In the genomic region with DNA sequence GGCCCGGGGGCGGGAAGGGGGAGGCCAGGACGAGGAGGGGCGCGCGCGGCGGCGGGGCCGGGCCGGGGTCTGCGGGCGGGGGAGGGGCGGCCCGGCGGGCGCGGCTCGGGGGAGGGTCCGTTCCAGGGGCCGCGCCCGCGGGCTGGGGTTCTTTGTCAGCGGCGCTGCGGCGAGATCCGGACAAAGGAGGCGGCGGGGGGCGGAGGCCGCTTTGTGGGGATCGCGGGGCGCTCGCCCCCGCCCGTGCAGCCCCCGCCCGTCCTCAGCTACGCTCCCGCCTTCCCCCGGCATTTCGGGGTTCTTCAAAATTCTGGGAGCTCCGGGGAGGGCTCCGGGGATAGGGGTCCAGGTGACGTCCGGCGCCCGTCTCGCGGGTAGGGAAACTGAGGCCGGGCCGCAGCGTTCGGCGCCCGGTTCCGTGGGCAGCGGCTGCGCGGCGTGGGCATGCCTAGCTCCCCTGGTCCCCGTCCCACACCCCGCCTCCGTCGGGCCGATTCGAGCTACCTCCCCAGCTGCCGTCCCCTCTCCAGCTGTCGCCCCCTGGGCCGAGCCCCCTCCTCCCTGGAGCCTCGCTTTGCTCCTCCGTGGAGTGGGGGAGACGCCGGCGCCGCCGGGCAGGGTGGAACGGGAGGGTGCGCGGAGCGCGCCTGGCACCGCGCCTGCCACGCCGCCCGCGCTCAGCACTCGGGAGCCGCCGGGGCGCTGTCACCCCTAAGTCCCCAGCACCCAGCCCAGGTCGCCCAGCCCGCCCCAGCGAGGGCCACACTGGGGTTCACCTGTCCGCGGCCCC, we compare ENCODE assay signal across 8 cellular contexts. TPM values are rescaled to one million over a fixed set of nuclear protein-coding genes. Genes with fewer than 3 reads are reported as not detected.
DNase-seq lines count a peak whose midpoint lies in the region; ATAC-seq and TF ChIP-seq lines count a peak whose summit lies in the region.

No MANE protein-coding gene starts in this region.

- no peaks in the 10 kb centered on the region for H3K9me3 ChIP-seq in heart right ventricle
- H3K9me3 ChIP-seq in sigmoid colon = no peaks in the 10 kb centered on the region

- H3K36me3 ChIP-seq in heart right ventricle (no peaks in the 10 kb centered on the region), sigmoid colon (no peaks in the 10 kb centered on the region)

- no peak for TF ChIP-seq EP300 in sigmoid colon (IDR thresholded peaks at IDR 0.05)

- H3K4me3 ChIP-seq in heart right ventricle = peak overlapping the region; percentile 67 to 98 (median 92)
- H3K4me3 ChIP-seq in sigmoid colon = peak overlapping the region; percentile 54 to 100 (median 98)

- H3K27me3 ChIP-seq in heart right ventricle = no peaks in the 10 kb centered on the region
- no peaks in the 10 kb centered on the region for H3K27me3 ChIP-seq in sigmoid colon

- peaks cover 0 to 1% of the 10 kb centered on the region in 2 donors for H3K36me3 Mint-ChIP-seq in activated T-cell treated with anti-CD3 and anti-CD28 coated beads, Interleukin-2, amount 50 U/mL, for 72 hours (ENCODE audit: insufficient read depth in 2 of 2)

- H3K9me3 Mint-ChIP-seq in activated T-cell treated with anti-CD3 and anti-CD28 coated beads, Interleukin-2, amount 50 U/mL, for 72 hours = no peaks in the 10 kb centered on the region

- H3K27me3 Mint-ChIP-seq in activated T-cell treated with anti-CD3 and anti-CD28 coated beads, Interleukin-2, amount 50 U/mL, for 72 hours (ENCODE audit: low read depth) = no peaks in the 10 kb centered on the region

- no peak for ATAC-seq in activated T-cell treated with anti-CD3 and anti-CD28 coated beads, Interleukin-2, amount 50 U/mL, for 72 hours (replicated peaks in 1 of 2)
- peak in 3 of 8 donors; percentile 4 to 9 (median 7) for ATAC-seq in heart right ventricle
- ATAC-seq in HG03097 (IDR thresholded peaks at IDR 0.05; ENCODE audit: low FRiP score, unreplicated experiment) = no peak

- intact Hi-C loops in heart right ventricle (cut with DNase I) (loop anchor here in 2 of 10 donors (2.0 to 10.0 kb wide), 2 partner anchors 28 to 46 kb away; no protein-coding TSS in a partner anchor), sigmoid colon (cut with DNase I) (loop anchor here (5.0 to 10.0 kb wide), 2 partner anchors 74 to 704 kb away; a partner anchor contains a TSS)

- TF ChIP-seq POLR2A in sigmoid colon (IDR thresholded peaks at IDR 0.05) = no peak

- TF ChIP-seq CTCF in heart right ventricle (IDR thresholded peaks at IDR 0.05) = no peak
- no peak for TF ChIP-seq CTCF in sigmoid colon (IDR thresholded peaks at IDR 0.05)

- peak; percentile 21 for DNase-seq in NCI-H82 (lab: John Stamatoyannopoulos, UW)
- no peak for DNase-seq in NCI-H82 treated with DMSO at 0.1 percent for 48 hours (lab: John Stamatoyannopoulos, UW; ENCODE audit: unreplicated experiment)
- DNase-seq in activated T-cell treated with anti-CD3 and anti-CD28 coated beads, Interleukin-2, amount 50 U/mL, for 72 hours = peak; percentile 37
- peak in 1 of 2 donors; percentile 53 for DNase-seq in heart right ventricle
- DNase-seq in sigmoid colon = no peak
- no peak for DNase-seq in SHP77 (lab: John Stamatoyannopoulos, UW)
- DNase-seq in NCI-H2029 treated with DMSO at 0.1 percent for 48 hours (lab: John Stamatoyannopoulos, UW) = no peak

- peaks cover 72% of the 10 kb centered on the region for H3K4me1 Mint-ChIP-seq in activated T-cell treated with anti-CD3 and anti-CD28 coated beads, Interleukin-2, amount 50 U/mL, for 72 hours (ENCODE audit: low read depth)

- H3K27ac Mint-ChIP-seq in activated T-cell treated with anti-CD3 and anti-CD28 coated beads, Interleukin-2, amount 50 U/mL, for 72 hours = no peak overlapping the region

- H3K27ac ChIP-seq in heart right ventricle = peak overlapping the region; percentile 73 to 89 (median 86)
- H3K27ac ChIP-seq in sigmoid colon = peak overlapping the region; percentile 74 to 84 (median 78)

- 1 to 2% methylated on average over 71 to 100 of the region's 100 CpGs for WGBS in heart right ventricle, 2 donors
- WGBS in sigmoid colon, 2 donors = 1% methylated on average over 100 of the region's 100 CpGs

- H3K4me3 Mint-ChIP-seq in activated T-cell treated with anti-CD3 and anti-CD28 coated beads, Interleukin-2, amount 50 U/mL, for 72 hours = peak overlapping the region; percentile 83 to 86

- peaks cover 39 to 77% (median 66%) of the 10 kb centered on the region in 9 donors for H3K4me1 ChIP-seq in heart right ventricle
- peaks cover 0 to 56% (median 52%) of the 10 kb centered on the region in 4 donors for H3K4me1 ChIP-seq in sigmoid colon

RNA-seq across cellular contexts. Expression of a gene that starts 0.5 kb away (rescaled TPM):
- total RNA-seq in activated T-cell treated with anti-CD3 and anti-CD28 coated beads, Interleukin-2, amount 50 U/mL, for 72 hours = 10 to 100 TPM; 10.4 to 11.6 TPM
- total RNA-seq in heart right ventricle (10 to 100 TPM; 25.5 to 61.4 (median 37.6) TPM), sigmoid colon (10 to 100 TPM; 10.8 to 15.3 (median 13.5) TPM)
- polyA plus RNA-seq in heart right ventricle (10 to 100 TPM; 10.1 to 21.2 TPM), sigmoid colon (10 to 100 TPM in 1 of 3 donors, 1 to 10 TPM in 2; 5.1 to 14.4 (median 6.0) TPM)

Comparison
In these comparisons a context has a peak if more than half of its experiments do, and no peak if none do; other contexts are left out.
1. DNase-seq: peak in NCI-H82 (single experiment) and activated T-cell treated with anti-CD3 and anti-CD28 coated beads, Interleukin-2, amount 50 U/mL, for 72 hours (2 of 2); none in NCI-H82 treated with DMSO at 0.1 percent for 48 hours (single experiment), sigmoid colon (single experiment), SHP77 (0 of 2) and NCI-H2029 treated with DMSO at 0.1 percent for 48 hours (single experiment).